In genomic region chr14:56487090-56487667, GRCh38 we compare ENCODE assay signal across 9 cellular contexts.
DNase-seq lines count a peak whose midpoint lies in the region; ATAC-seq, FAIRE-seq and TF ChIP-seq lines count a peak whose summit lies in the region.
"Had no signal": no experiment of that assay in that cellular context is flagged by ENCODE, and none has a peak within 500 bp of the region (broad histone marks: within the 10 kb centered on the region; RNA-seq: fewer than 3 reads in every experiment).

No MANE protein-coding gene starts in this region.

- H3K14ac ChIP-seq in H1 (ENCODE audit: insufficient read length): no peak overlapping the region

- POLR2A ChIA-PET in H1 (lab: Charles Lee; ENCODE audit: partially characterized antibody): no interaction called here

- no peaks in the 10 kb centered on the region for H3K9me3 ChIP-seq in H1 (ENCODE audit: insufficient read depth in 2 of 2, low read depth in 1 of 2, low read length in 1 of 2)
- H3K9me3 ChIP-seq in ovary: no peaks in the 10 kb centered on the region
- H3K9me3 ChIP-seq: SJSA1 had no signal

- DNase-seq in ELR (ENCODE audit: low read depth): peak; percentile 36
- DNase-seq in NCI-H2227 treated with DMSO at 0.1 percent for 48 hours (lab: John Stamatoyannopoulos, UW): peak; percentile 31
- no peak for DNase-seq in H1 (ENCODE audit: low read depth in 1 of 2, low spot score in 2 of 2)
- DNase-seq in ovary: no peak
- DNase-seq in GM12892 (ENCODE audit: insufficient read length): no peak

- H2BK20ac ChIP-seq in H1 (ENCODE audit: low read length): no peak overlapping the region

- WGBS in H1 (ENCODE audit: extremely low coverage in 1 of 2, insufficient coverage in 1 of 2, insufficient read length in 1 of 2, insufficient replicate concordance in 2 of 2, low coverage in 1 of 2, low lambda C conversion rate in 2 of 2, missing lambda C conversion rate in 1 of 2), 2 experiments: 72% methylated on average over 4 of the region's 4 CpGs; no CpG with 5 or more reads in 1 of the 2 experiments
- 36 to 40% (median 37%) methylated on average over 4 of the region's 4 CpGs for WGBS in ovary, 3 donors

- H4K8ac ChIP-seq in H1 (ENCODE audit: extremely low read depth, insufficient read depth, low read length): no peak overlapping the region

- intact Hi-C loops in ovary (cut with DNase I): no loop called here

- ATAC-seq in GM18511 (IDR thresholded peaks at IDR 0.05; ENCODE audit: unreplicated experiment) (no peak), HG03520 (IDR thresholded peaks at IDR 0.05; ENCODE audit: unreplicated experiment) (no peak), HG02798 (IDR thresholded peaks at IDR 0.05; ENCODE audit: poor library complexity, unreplicated experiment) (no peak)

- no peaks in the 10 kb centered on the region for H3K79me2 ChIP-seq in H1 (ENCODE audit: control insufficient read depth in 1 of 2, insufficient read depth in 2 of 2, low read length in 2 of 2)

- no peak overlapping the region for H3K27ac ChIP-seq in H1 (ENCODE audit: low read depth, low read length)
- no peak overlapping the region for H3K27ac ChIP-seq in ovary
- H3K27ac ChIP-seq: SJSA1 had no signal

- H3K4me3 ChIP-seq in H1 (ENCODE audit: extremely low read depth in 1 of 4, insufficient read depth in 2 of 4, low read depth in 3 of 4, low read length in 4 of 4) (no peak overlapping the region), ovary (no peak overlapping the region)
- H3K4me3 ChIP-seq: SJSA1 had no signal

- no peaks in the 10 kb centered on the region for H4K20me1 ChIP-seq in H1 (replicated peaks in 1 of 2; ENCODE audit: control insufficient read depth in 1 of 2, insufficient read depth in 2 of 2, low read length in 2 of 2)

- H2AFZ ChIP-seq in H1 (ENCODE audit: low read length): peak overlapping the region; percentile 48; the same call in 1 of the 2 replicates

- no peaks in the 10 kb centered on the region for H3K79me1 ChIP-seq in H1 (ENCODE audit: low read depth, low read length)

- H3K56ac ChIP-seq in H1 (replicated peaks; ENCODE audit: insufficient read length, low read depth, low read length): no peak overlapping the region

- no peak overlapping the region for H3K23ac ChIP-seq in H1 (ENCODE audit: insufficient read length)

- H3K36me3 ChIP-seq in H1 (ENCODE audit: control insufficient read depth in 2 of 4, insufficient read depth in 4 of 4, low read length in 3 of 4) (no peaks in the 10 kb centered on the region), ovary (no peaks in the 10 kb centered on the region)
- H3K36me3 ChIP-seq: SJSA1 had no signal

- CTCF ChIA-PET in H1 (lab: Charles Lee; ENCODE audit: partially characterized antibody): interaction anchor here (0.7 to 7.0 kb wide), 17 partner anchors 12 to 1048 kb away, joined by 3 to 105 read pairs (median 3); partner anchors contain the start of gene TBPL2

- no peaks in the 10 kb centered on the region for H3K23me2 ChIP-seq in H1 (ENCODE audit: low read depth, low read length)

- TF ChIP-seq POLR2A in H1 (IDR thresholded peaks at IDR 0.05; ENCODE audit: control extremely low read depth in 1 of 2, low read depth in 2 of 2, low read length in 2 of 2) (no peak), ovary (IDR thresholded peaks at IDR 0.05) (no peak), GM12892 (IDR thresholded peaks at IDR 0.05; ENCODE audit: low read depth, low read length) (no peak)

- no peaks in the 10 kb centered on the region for H3K27me3 ChIP-seq in H1 (replicated peaks in 1 of 4; ENCODE audit: control insufficient read depth in 3 of 4, extremely low read depth in 1 of 4, insufficient read depth in 3 of 4, low read length in 3 of 4)
- H3K27me3 ChIP-seq in ovary: no peaks in the 10 kb centered on the region
- H3K27me3 ChIP-seq: SJSA1 had no signal

- no peak for TF ChIP-seq EP300 in H1 (IDR thresholded peaks at IDR 0.05; ENCODE audit: borderline replicate concordance in 1 of 2, low read depth in 2 of 2, low read length in 2 of 2)
- no peak for TF ChIP-seq EP300 in ovary (IDR thresholded peaks at IDR 0.05)

- no peak overlapping the region for H2AK5ac ChIP-seq in H1 (ENCODE audit: low read depth, low read length)

- FAIRE-seq in H1 (lab: Jason Lieb, UNC): no peak
- FAIRE-seq in GM12892 (lab: Jason Lieb, UNC): no peak

- H2BK5ac ChIP-seq in H1 (ENCODE audit: low read depth, low read length): no peak overlapping the region

- H3K4me2 ChIP-seq in H1 (ENCODE audit: insufficient read depth in 1 of 2, low read depth in 2 of 2, low read length in 2 of 2): no peak overlapping the region

- no peak overlapping the region for H4K5ac ChIP-seq in H1 (ENCODE audit: insufficient read length, low read depth, low read length)

- peaks cover 0 to 9% (median 1%) of the 10 kb centered on the region in 4 experiments; a peak in 1 of 7 replicates for H3K4me1 ChIP-seq in H1 (replicated peaks in 1 of 4; ENCODE audit: control insufficient read depth in 3 of 4, insufficient read depth in 4 of 4, low read length in 3 of 4)
- H3K4me1 ChIP-seq in ovary (ENCODE audit: insufficient read depth): no peaks in the 10 kb centered on the region
- H3K4me1 ChIP-seq: SJSA1 had no signal

- H2BK12ac ChIP-seq in H1 (ENCODE audit: low read depth, low read length): no peak overlapping the region

- H3K9ac ChIP-seq in H1 (replicated peaks in 1 of 4; ENCODE audit: extremely low read depth in 1 of 4, low read depth in 3 of 4, low read length in 3 of 4): no peak overlapping the region

- peak; percentile 69 to 75 for TF ChIP-seq RAD21 in H1 (IDR thresholded peaks at IDR 0.05 in 1 of 2, conservative IDR thresholded peaks at IDR 0.05 in 1 of 2; ENCODE audit: low read depth in 2 of 2, low read length in 2 of 2)

- no peak overlapping the region for H3K4ac ChIP-seq in H1 (replicated peaks; ENCODE audit: insufficient read length, low read depth, low read length)

- no peak overlapping the region for H2BK120ac ChIP-seq in H1 (replicated peaks; ENCODE audit: low read depth, low read length)

- H2BK15ac ChIP-seq in H1 (ENCODE audit: low read length): no peak overlapping the region

- no peak overlapping the region for H4K91ac ChIP-seq in H1 (replicated peaks; ENCODE audit: insufficient read length, low read length)

- TF ChIP-seq CTCF in H1 (IDR thresholded peaks at IDR 0.05; ENCODE audit: control extremely low read depth in 1 of 3, insufficient read depth in 1 of 3, low read depth in 1 of 3, low read length in 3 of 3): peak in 2 of 3 experiments; percentile 37 to 47; a peak in 2 of 4 replicates
- peak in 2 of 3 donors; percentile 8 to 15 for TF ChIP-seq CTCF in ovary (IDR thresholded peaks at IDR 0.05)

- H3K18ac ChIP-seq in H1 (ENCODE audit: extremely low read depth, low read length): no peak overlapping the region

TF ChIP-seq in H1, 55 proteins besides CTCF, POLR2A, EP300 and RAD21:
- TF ChIP-seq JUN (IDR thresholded peaks at IDR 0.05; ENCODE audit: low read depth, low read length) (no peak), SUZ12 (IDR thresholded peaks at IDR 0.05; ENCODE audit: low read length) (no peak), YY1 (IDR thresholded peaks at IDR 0.05; ENCODE audit: low read depth, low read length) (no peak), ATF2 (IDR thresholded peaks at IDR 0.05; ENCODE audit: low read length) (no peak), RFX5 (IDR thresholded peaks at IDR 0.05; ENCODE audit: borderline replicate concordance, low read depth, low read length) (no peak), TAF1 (IDR thresholded peaks at IDR 0.05; ENCODE audit: low read depth, low read length) (no peak), SRF (IDR thresholded peaks at IDR 0.05; ENCODE audit: low read depth, low read length) (no peak), SP4 (IDR thresholded peaks at IDR 0.05; ENCODE audit: low read length) (no peak)

Comparison
In these comparisons a context has a peak if more than half of its experiments do, and no peak if none do; other contexts are left out.
1. DNase-seq: peak in ELR (single experiment) and NCI-H2227 treated with DMSO at 0.1 percent for 48 hours (single experiment); none in H1 (0 of 2), ovary (0 of 5) and GM12892 (single experiment).